Comparison of ENCODE assay signal across 21 cellular contexts in genomic region chr7:103540338-103540737, GRCh38.
"Had no signal": no experiment of that assay in that cellular context is flagged by ENCODE, and none has a peak within 500 bp of the region (broad histone marks: within the 10 kb centered on the region; RNA-seq: fewer than 3 reads in every experiment).

No MANE protein-coding gene starts in this region.

- H3K9ac ChIP-seq: SK-N-SH had no signal

- H3K4me3 ChIP-seq: breast epithelium, PC-9 had no signal

- ATAC-seq: activated CD4-positive, alpha-beta T cell treated with anti-CD3 and anti-CD28 coated beads for 36 hours; activated T-helper 17 cell treated with anti-CD3 and anti-CD28 coated beads, Interleukin-2, amount 50 U/mL, for 72 hours had no signal

- DNase-seq: activated CD4-positive, alpha-beta memory T cell treated with anti-CD3 and anti-CD28 coated beads, Interleukin-2, amount 10 ng/mL, durations not matched to agents 7 days and 5 days; activated CD4-positive, alpha-beta T cell treated with anti-CD3 and anti-CD28 coated beads for 36 hours; activated CD4-positive, alpha-beta T cell treated with anti-CD3 and anti-CD28 coated beads, Interleukin-2, amount 50 U/mL, for 1 hour; activated CD4-positive, CD25-positive, alpha-beta regulatory T cell; activated gamma-delta T cell; activated naive CD4-positive, alpha-beta T cell treated with anti-CD3 and anti-CD28 coated beads for 36 hours; activated T-cell treated with anti-CD3 and anti-CD28 coated beads for 4 hours; activated T-cell treated with anti-CD3 and anti-CD28 coated beads, Interleukin-2, amount 50 U/mL, for 48 hours; Karpas-422; MM.1S; NCI-H1105; NCI-H1436; NCI-H187; NCI-H510A treated with DMSO at 0.1 percent for 48 hours; NCI-H69; PC-9; T-helper 1 cell had no signal

- H3K4me2 ChIP-seq: PC-9, SK-N-SH had no signal

- H3K9me3 ChIP-seq: breast epithelium, SK-N-SH had no signal

- H3K36me3 ChIP-seq: breast epithelium had no signal

- H2AFZ ChIP-seq: PC-9 had no signal

- H3K27ac ChIP-seq: breast epithelium, PC-9, VCaP had no signal

- H3K27me3 ChIP-seq: breast epithelium had no signal

- H3K4me1 ChIP-seq: breast epithelium had no signal
